Comparison of ENCODE assay signal across 8 cellular contexts in the genomic region with DNA sequence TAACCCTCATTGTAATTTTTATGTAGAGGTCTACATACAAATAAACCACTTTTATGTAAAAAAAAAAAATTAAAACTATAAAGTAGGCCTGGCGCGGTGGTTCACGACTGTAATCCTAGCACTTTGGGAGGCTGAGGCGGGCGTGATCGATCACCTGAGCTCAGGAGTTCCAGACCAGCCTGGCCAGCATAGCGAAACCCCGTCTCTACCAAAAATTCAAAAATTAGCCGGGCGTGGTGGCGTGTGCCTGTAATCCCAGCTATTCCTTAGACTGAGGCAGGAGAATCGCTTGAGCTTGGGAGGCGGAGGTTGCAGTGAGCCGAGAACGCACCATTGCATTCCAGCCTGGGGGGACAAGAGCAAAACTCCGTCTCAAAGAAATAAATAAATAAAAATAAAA. TPM values are rescaled to one million over a fixed set of nuclear protein-coding genes. Genes with fewer than 3 reads are reported as not detected.
A peak's percentile ranks its signal among the peaks of the same experiment; 100 is the strongest.
DNase-seq lines count a peak whose midpoint lies in the region; FAIRE-seq and TF ChIP-seq lines count a peak whose summit lies in the region.

No MANE protein-coding gene starts in this region.

- no peak overlapping the region for H2AFZ ChIP-seq in OCI-LY3 (ENCODE audit: low read depth, low read length)

- CTCF ChIA-PET in Calu3 (lab: Charles Lee): interaction anchor here (1.4 kb wide), 1 partner anchor 30 kb away, joined by 3 read pairs; no protein-coding TSS in a partner anchor

- H3K4me1 ChIP-seq in OCI-LY3 (ENCODE audit: low read length): peaks cover 39% of the 10 kb centered on the region
- peaks cover 2% of the 10 kb centered on the region for H3K4me1 ChIP-seq in endodermal cell (ENCODE audit: control insufficient read depth, insufficient read depth, low read length)

- H3K36me3 ChIP-seq in OCI-LY3 (replicated peaks; ENCODE audit: low read depth, low read length) (peaks cover 21% of the 10 kb centered on the region), endodermal cell (ENCODE audit: control insufficient read depth, insufficient read depth, low read length) (peaks cover 30% of the 10 kb centered on the region)

- TF ChIP-seq CTCF in Calu3 (IDR thresholded peaks at IDR 0.05; ENCODE audit: unreplicated experiment): no peak
- TF ChIP-seq CTCF in OCI-LY3 (IDR thresholded peaks at IDR 0.05; ENCODE audit: low read depth, low read length): no peak
- no peak for TF ChIP-seq CTCF in endodermal cell (conservative IDR thresholded peaks at IDR 0.05)
- TF ChIP-seq CTCF in osteocyte (IDR thresholded peaks at IDR 0.05): no peak

- H3K27ac Mint-ChIP-seq in Calu3 (ENCODE audit: unreplicated experiment): no peak overlapping the region
- H3K27ac Mint-ChIP-seq in endodermal cell: peak overlapping the region; percentile 75
- H3K27ac Mint-ChIP-seq in osteocyte (ENCODE audit: unreplicated experiment): peak overlapping the region; percentile 81

- FAIRE-seq in frontal cortex (lab: Jason Lieb, UNC): no peak

- intact Hi-C loops in Calu3 (cut with micrococcal nuclease; ENCODE audit: unreplicated experiment): loop anchor here (10.0 kb wide), 1 partner anchor 114 kb away; a partner anchor contains a TSS

- no peaks in the 10 kb centered on the region for H4K20me1 ChIP-seq in OCI-LY3 (ENCODE audit: insufficient read depth, low read length)

- no peaks in the 10 kb centered on the region for H3K27me3 Mint-ChIP-seq in Calu3 (ENCODE audit: unreplicated experiment)
- peaks cover 4% of the 10 kb centered on the region for H3K27me3 Mint-ChIP-seq in endodermal cell (ENCODE audit: insufficient read depth)
- no peaks in the 10 kb centered on the region for H3K27me3 Mint-ChIP-seq in osteocyte (ENCODE audit: unreplicated experiment)

- H3K79me2 ChIP-seq in OCI-LY3 (ENCODE audit: low read length): peaks cover 21% of the 10 kb centered on the region

- H3K4me2 ChIP-seq in OCI-LY3 (ENCODE audit: low read length): peak overlapping the region; percentile 85

- H3K9ac ChIP-seq in OCI-LY3 (ENCODE audit: low read length): no peak overlapping the region
- H3K9ac ChIP-seq in endodermal cell (ENCODE audit: extremely low read depth, low read length, poor library complexity, severe bottlenecking): peak overlapping the region; percentile 69

- H3K9me3 ChIP-seq in OCI-LY3 (ENCODE audit: insufficient read depth, low read length) (no peaks in the 10 kb centered on the region), endodermal cell (ENCODE audit: control insufficient read depth, low read length) (no peaks in the 10 kb centered on the region)

- no peak for DNase-seq in Calu3
- no peak for DNase-seq in endodermal cell
- no peak for DNase-seq in osteocyte (ENCODE audit: extremely low spot score, unreplicated experiment)
- no peak for DNase-seq in RKO (ENCODE audit: low spot score)
- DNase-seq in AML-193 (lab: John Stamatoyannopoulos, UW): no peak
- DNase-seq in NOMO-1 treated with DMSO at 0.1 percent for 48 hours (lab: John Stamatoyannopoulos, UW; ENCODE audit: unreplicated experiment): no peak
- DNase-seq in frontal cortex (ENCODE audit: low spot score in 2 of 2): no peak

- H3K4me3 ChIP-seq in OCI-LY3 (ENCODE audit: low read length): peak overlapping the region; percentile 88
- H3K4me3 ChIP-seq in endodermal cell (ENCODE audit: low read length): peak overlapping the region; percentile 94

- peak overlapping the region; percentile 71 for H3K4me3 Mint-ChIP-seq in Calu3 (ENCODE audit: low read depth, unreplicated experiment)
- peak overlapping the region; percentile 72 for H3K4me3 Mint-ChIP-seq in endodermal cell
- peak overlapping the region; percentile 82 for H3K4me3 Mint-ChIP-seq in osteocyte (ENCODE audit: unreplicated experiment)

- H3K4me1 Mint-ChIP-seq in Calu3 (ENCODE audit: low read depth, unreplicated experiment): peaks cover 7% of the 10 kb centered on the region
- peaks cover 10% of the 10 kb centered on the region for H3K4me1 Mint-ChIP-seq in endodermal cell
- H3K4me1 Mint-ChIP-seq in osteocyte (ENCODE audit: unreplicated experiment): peaks cover 69% of the 10 kb centered on the region

- 65 to 75% methylated on average over 10 to 16 of the region's 16 CpGs for WGBS in endodermal cell (ENCODE audit: insufficient coverage in 1 of 2, insufficient read length in 1 of 2), 2 experiments

- no peak overlapping the region for H3K27ac ChIP-seq in OCI-LY3 (ENCODE audit: low read length)
- H3K27ac ChIP-seq in endodermal cell (ENCODE audit: low read depth, low read length): no peak overlapping the region

- no peaks in the 10 kb centered on the region for H3K27me3 ChIP-seq in OCI-LY3 (ENCODE audit: low read depth, low read length)
- no peaks in the 10 kb centered on the region for H3K27me3 ChIP-seq in endodermal cell (ENCODE audit: control insufficient read depth, insufficient read depth, low read length, poor library complexity, severe bottlenecking)

- no peaks in the 10 kb centered on the region for H3K9me3 Mint-ChIP-seq in Calu3 (ENCODE audit: low read depth, unreplicated experiment)
- H3K9me3 Mint-ChIP-seq in endodermal cell: no peaks in the 10 kb centered on the region
- H3K9me3 Mint-ChIP-seq in osteocyte (ENCODE audit: unreplicated experiment): no peaks in the 10 kb centered on the region

- BruUV-seq in Calu3 (replicated peaks; lab: Mats Ljungman, UMichigan): no TSS peak

- peaks cover 17% of the 10 kb centered on the region for H3K36me3 Mint-ChIP-seq in Calu3 (ENCODE audit: insufficient read depth, unreplicated experiment)
- peaks cover 28% of the 10 kb centered on the region for H3K36me3 Mint-ChIP-seq in endodermal cell (ENCODE audit: low read depth)
- H3K36me3 Mint-ChIP-seq in osteocyte (ENCODE audit: unreplicated experiment): peaks cover 15% of the 10 kb centered on the region

RNA-seq across cellular contexts. Expression of a gene that starts 0.8 kb away (rescaled TPM):
- total RNA-seq in Calu3 (2022) (3.8 and 4.2 TPM in 2 replicates), endodermal cell (10 to 100 TPM; 18.2 to 23.3 TPM), osteocyte (52.3 and 58.7 TPM in 2 replicates), frontal cortex (26.5 TPM)
- polyA plus RNA-seq in endodermal cell (2013, experiment 1 of 2): 13.9 TPM
- 12.9 TPM for polyA plus RNA-seq in endodermal cell (2013, experiment 2 of 2)

RNA-seq across cellular contexts. Expression of a gene that starts 4.6 kb away (rescaled TPM):
- total RNA-seq in Calu3 (2022) (46.0 and 48.1 TPM in 2 replicates), endodermal cell (100 to 1,000 TPM; 193 to 207 TPM), osteocyte (200 and 205 TPM in 2 replicates), frontal cortex (81.9 TPM)
- polyA plus RNA-seq in endodermal cell (2013, experiment 1 of 2): 197 TPM
- 189 TPM for polyA plus RNA-seq in endodermal cell (2013, experiment 2 of 2)

RNA-seq across cellular contexts. Expression of a gene that starts 4.8 kb away (rescaled TPM):
- total RNA-seq in Calu3 (2022) (not detected in 2 replicates), endodermal cell (under 1 TPM in 1 of 2 donors, not detected in 1; 0.09 TPM), osteocyte (not detected in 2 replicates), frontal cortex (under 0.01 TPM)
- not detected for polyA plus RNA-seq in endodermal cell (2013, experiment 1 of 2)
- polyA plus RNA-seq in endodermal cell (2013, experiment 2 of 2): not detected

RNA-seq across cellular contexts. Expression of a gene that starts 28.6 kb away (rescaled TPM):
- 28.9 and 35.3 TPM in 2 replicates for total RNA-seq in Calu3 (2022)
- total RNA-seq in endodermal cell: 10 to 100 TPM; 64.7 to 65.6 TPM
- polyA plus RNA-seq in endodermal cell (2013, experiment 1 of 2): 67.5 TPM
- 57.5 TPM for polyA plus RNA-seq in endodermal cell (2013, experiment 2 of 2)
- 49.0 and 56.0 TPM in 2 replicates for total RNA-seq in osteocyte
- total RNA-seq in frontal cortex: 10.6 TPM
